ENCODE assay signal across 19 cellular contexts in the genomic region with DNA sequence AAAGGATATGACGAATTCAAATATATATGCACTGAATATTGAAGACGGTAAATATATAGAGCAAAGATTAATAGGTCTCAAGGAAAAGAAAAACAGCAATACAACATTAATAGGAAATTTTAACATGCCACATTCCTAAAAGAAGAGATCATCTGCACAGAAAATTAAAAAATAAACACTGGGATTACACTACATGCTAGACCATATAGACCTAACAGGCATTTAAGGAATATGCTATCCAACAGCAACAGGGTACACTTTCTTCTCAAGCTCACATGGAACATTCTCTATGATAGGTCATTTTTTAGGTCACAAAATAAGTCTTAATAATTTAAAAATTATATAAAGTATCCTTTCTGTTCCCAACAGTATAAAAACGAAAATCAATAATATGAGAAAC.
"Had no signal": no experiment of that assay in that cellular context is flagged by ENCODE, and none has a peak within 500 bp of the region (broad histone marks: within the 10 kb centered on the region; RNA-seq: fewer than 3 reads in every experiment).

No MANE protein-coding gene starts in this region.

- DNase-seq: Kasumi-1, MM.1S, NCI-H1092 treated with DMSO at 0.1 percent for 48 hours, NCI-H1436, NCI-H1694, NCI-H187 treated with DMSO at 0.1 percent for 48 hours, NCI-H2081, NCI-H2107, NCI-H2227 treated with DMSO at 0.1 percent for 48 hours, NCI-H524, NCI-H526 treated with DMSO at 0.1 percent for 48 hours, NCI-H748 treated with DMSO at 0.1 percent for 48 hours, Right ventricle myocardium superior, RPMI8226, T-cell had no signal

- H3K9ac ChIP-seq: KMS-11 had no signal

- H3K4me2 ChIP-seq: KMS-11 had no signal

- H3K27ac ChIP-seq: KMS-11 had no signal

- FAIRE-seq: HepG2, K562, RCC 7860 had no signal

- H3K4me3 ChIP-seq: K562 had no signal

- ATAC-seq: HepG2, K562, T-cell had no signal
